Comparison of ENCODE assay signal across 2 cellular contexts in the genomic region with DNA sequence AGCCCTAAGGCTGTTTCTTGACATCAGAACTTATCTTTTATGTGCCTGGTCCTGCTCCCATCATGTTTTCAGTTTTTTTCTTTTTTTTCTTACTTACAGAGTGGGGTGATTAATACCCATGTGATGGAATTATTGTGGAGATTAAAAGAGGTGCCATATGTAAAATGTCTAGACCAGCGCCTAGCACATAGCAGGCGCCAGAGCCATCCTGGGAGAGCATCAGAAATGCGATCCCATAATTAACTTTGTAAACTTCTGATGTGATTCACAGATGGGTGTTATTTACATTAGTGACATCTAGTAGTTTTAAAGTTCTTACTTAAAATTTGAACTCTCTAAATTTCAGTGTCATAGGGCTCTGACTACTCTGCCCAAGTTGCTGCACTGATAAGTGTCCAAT.
TF ChIP-seq lines count a peak whose summit lies in the region.

No MANE protein-coding gene starts in this region.

TF ChIP-seq in SK-N-SH, 30 proteins besides CTCF, POLR2A, EP300 and RAD21 (continued from another document):
- no peak for TF ChIP-seq PBX3 (IDR thresholded peaks at IDR 0.05)
- TF ChIP-seq MXI1 (IDR thresholded peaks at IDR 0.05; ENCODE audit: low read depth, low read length) = no peak
- TF ChIP-seq SMC3 (IDR thresholded peaks at IDR 0.05; ENCODE audit: low read depth, low read length) = no peak
- TF ChIP-seq, protein P1, sequence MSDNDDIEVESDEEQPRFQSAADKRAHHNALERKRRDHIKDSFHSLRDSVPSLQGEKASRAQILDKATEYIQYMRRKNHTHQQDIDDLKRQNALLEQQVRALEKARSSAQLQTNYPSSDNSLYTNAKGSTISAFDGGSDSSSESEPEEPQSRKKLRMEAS (IDR thresholded peaks at IDR 0.05; ENCODE audit: low read depth) = no peak

TF ChIP-seq in SK-N-SH treated with all-trans-retinoic acid at 6 μM for 48 hours, 23 proteins besides CTCF, POLR2A, EP300 and RAD21 (continued from another document):
- TF ChIP-seq, protein P2, sequence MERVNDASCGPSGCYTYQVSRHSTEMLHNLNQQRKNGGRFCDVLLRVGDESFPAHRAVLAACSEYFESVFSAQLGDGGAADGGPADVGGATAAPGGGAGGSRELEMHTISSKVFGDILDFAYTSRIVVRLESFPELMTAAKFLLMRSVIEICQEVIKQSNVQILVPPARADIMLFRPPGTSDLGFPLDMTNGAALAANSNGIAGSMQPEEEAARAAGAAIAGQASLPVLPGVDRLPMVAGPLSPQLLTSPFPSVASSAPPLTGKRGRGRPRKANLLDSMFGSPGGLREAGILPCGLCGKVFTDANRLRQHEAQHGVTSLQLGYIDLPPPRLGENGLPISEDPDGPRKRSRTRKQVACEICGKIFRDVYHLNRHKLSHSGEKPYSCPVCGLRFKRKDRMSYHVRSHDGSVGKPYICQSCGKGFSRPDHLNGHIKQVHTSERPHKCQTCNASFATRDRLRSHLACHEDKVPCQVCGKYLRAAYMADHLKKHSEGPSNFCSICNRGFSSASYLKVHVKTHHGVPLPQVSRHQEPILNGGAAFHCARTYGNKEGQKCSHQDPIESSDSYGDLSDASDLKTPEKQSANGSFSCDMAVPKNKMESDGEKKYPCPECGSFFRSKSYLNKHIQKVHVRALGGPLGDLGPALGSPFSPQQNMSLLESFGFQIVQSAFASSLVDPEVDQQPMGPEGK (CRISPR knock-in tag; IDR thresholded peaks at IDR 0.05; ENCODE audit: borderline replicate concordance) = no peak
- TF ChIP-seq, protein P3, sequence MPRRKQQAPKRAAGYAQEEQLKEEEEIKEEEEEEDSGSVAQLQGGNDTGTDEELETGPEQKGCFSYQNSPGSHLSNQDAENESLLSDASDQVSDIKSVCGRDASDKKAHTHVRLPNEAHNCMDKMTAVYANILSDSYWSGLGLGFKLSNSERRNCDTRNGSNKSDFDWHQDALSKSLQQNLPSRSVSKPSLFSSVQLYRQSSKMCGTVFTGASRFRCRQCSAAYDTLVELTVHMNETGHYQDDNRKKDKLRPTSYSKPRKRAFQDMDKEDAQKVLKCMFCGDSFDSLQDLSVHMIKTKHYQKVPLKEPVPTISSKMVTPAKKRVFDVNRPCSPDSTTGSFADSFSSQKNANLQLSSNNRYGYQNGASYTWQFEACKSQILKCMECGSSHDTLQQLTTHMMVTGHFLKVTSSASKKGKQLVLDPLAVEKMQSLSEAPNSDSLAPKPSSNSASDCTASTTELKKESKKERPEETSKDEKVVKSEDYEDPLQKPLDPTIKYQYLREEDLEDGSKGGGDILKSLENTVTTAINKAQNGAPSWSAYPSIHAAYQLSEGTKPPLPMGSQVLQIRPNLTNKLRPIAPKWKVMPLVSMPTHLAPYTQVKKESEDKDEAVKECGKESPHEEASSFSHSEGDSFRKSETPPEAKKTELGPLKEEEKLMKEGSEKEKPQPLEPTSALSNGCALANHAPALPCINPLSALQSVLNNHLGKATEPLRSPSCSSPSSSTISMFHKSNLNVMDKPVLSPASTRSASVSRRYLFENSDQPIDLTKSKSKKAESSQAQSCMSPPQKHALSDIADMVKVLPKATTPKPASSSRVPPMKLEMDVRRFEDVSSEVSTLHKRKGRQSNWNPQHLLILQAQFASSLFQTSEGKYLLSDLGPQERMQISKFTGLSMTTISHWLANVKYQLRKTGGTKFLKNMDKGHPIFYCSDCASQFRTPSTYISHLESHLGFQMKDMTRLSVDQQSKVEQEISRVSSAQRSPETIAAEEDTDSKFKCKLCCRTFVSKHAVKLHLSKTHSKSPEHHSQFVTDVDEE (CRISPR knock-in tag; IDR thresholded peaks at IDR 0.05) = no peak
- TF ChIP-seq, protein P4, sequence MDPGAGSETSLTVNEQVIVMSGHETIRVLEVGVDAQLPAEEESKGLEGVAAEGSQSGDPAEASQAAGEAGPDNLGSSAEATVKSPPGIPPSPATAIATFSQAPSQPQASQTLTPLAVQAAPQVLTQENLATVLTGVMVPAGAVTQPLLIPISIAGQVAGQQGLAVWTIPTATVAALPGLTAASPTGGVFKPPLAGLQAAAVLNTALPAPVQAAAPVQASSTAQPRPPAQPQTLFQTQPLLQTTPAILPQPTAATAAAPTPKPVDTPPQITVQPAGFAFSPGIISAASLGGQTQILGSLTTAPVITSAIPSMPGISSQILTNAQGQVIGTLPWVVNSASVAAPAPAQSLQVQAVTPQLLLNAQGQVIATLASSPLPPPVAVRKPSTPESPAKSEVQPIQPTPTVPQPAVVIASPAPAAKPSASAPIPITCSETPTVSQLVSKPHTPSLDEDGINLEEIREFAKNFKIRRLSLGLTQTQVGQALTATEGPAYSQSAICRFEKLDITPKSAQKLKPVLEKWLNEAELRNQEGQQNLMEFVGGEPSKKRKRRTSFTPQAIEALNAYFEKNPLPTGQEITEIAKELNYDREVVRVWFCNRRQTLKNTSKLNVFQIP (CRISPR knock-in tag; IDR thresholded peaks at IDR 0.05; ENCODE audit: borderline replicate concordance, low read depth) = no peak
- TF ChIP-seq ESRRG (CRISPR knock-in tag; IDR thresholded peaks at IDR 0.05) = no peak
TF ChIP-seq in SK-N-SH treated with all-trans-retinoic acid at 6 μM for 48 hours: peak in this region for 0.
